ENCODE assay signal across 13 cellular contexts in the genomic region with DNA sequence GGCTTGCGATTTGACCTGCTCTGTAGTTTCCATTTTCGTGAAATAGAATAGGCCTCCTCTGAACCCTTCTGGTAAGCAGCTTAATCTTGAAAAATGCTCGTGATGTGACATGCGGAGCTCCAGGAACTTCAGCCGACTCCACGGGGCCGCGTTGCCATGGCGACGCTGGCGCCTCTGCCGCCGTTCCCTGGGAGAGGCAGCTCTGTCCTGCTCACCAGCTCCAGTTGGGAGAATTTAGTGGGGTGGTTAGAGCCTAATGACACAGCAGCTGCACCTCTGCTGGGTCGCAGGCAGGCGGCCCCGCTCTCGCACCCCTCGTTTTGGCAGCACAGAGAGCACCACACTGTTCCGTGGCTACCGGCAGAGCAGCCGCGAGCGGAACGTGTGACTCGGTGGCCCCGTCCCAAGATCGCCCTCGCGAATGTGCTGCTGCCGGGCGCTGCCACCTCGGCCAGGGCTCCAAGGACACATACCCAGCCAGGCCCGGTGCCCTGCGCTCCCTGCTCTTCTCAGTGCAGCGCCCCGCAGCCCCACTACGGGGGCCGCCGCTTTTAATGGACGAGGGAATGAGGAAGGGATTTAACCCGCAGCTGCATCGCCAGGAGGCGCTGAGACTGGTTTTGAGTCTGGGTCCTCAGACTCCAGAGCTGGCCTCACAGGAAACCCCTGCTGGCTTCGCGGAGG.
DNase-seq lines count a peak whose midpoint lies in the region; ATAC-seq and TF ChIP-seq lines count a peak whose summit lies in the region.
"Had no signal": no experiment of that assay in that cellular context is flagged by ENCODE, and none has a peak within 500 bp of the region (broad histone marks: within the 10 kb centered on the region; RNA-seq: fewer than 3 reads in every experiment).

No MANE protein-coding gene starts in this region.

- H3K36me3 ChIP-seq in fibroblast of lung (ENCODE audit: control insufficient read depth, insufficient read depth, low read length) (no peaks in the 10 kb centered on the region), tibial artery (peaks cover 0 to 37% (median 11%) of the 10 kb centered on the region in 3 donors)

- peak overlapping the region in 1 of 4 experiments; percentile 20 for H3K4me3 ChIP-seq in fibroblast of lung (replicated peaks in 1 of 4; ENCODE audit: control extremely low read depth in 1 of 4, insufficient read depth in 1 of 4, low read depth in 3 of 4, low read length in 4 of 4)
- H3K4me3 ChIP-seq in tibial artery, result peak overlapping the region; percentile 32 to 43

- H3K9ac ChIP-seq in fibroblast of lung (ENCODE audit: insufficient read depth, low read length), result no peak overlapping the region

- H3K4me1 ChIP-seq in fibroblast of lung (ENCODE audit: control insufficient read depth, extremely low read depth, insufficient read depth, low read length) (no peaks in the 10 kb centered on the region), tibial artery (peaks cover 0 to 15% (median 12%) of the 10 kb centered on the region in 4 donors)

- DNase-seq in DMS 273 (lab: John Stamatoyannopoulos, UW; ENCODE audit: unreplicated experiment) (peak; percentile 39), DMS 273 treated with DMSO at 0.1 percent for 48 hours (lab: John Stamatoyannopoulos, UW) (no peak), fibroblast of lung (ENCODE audit: low read depth in 2 of 2) (peak; percentile 72 to 86), middle frontal gyrus (ENCODE audit: extremely low spot score, low spot score) (peak; percentile 48), tibial artery (peak in 1 of 2 donors; percentile 87), RKO (ENCODE audit: low spot score) (no peak), SHP77 (lab: John Stamatoyannopoulos, UW) (no peak)
- DNase-seq: activated CD8-positive, alpha-beta memory T cell treated with anti-CD3 and anti-CD28 coated beads for 24 hours; effector memory CD4-positive, alpha-beta T cell; NCI-H1092 treated with DMSO at 0.1 percent for 48 hours had no signal

- H3K27ac ChIP-seq in fibroblast of lung (ENCODE audit: insufficient read depth, low read length) (no peak overlapping the region), tibial artery (peak overlapping the region; percentile 40 to 51)
- H3K27ac ChIP-seq: 22Rv1, RWPE1 had no signal

- H2AFZ ChIP-seq in fibroblast of lung (ENCODE audit: low read length), result no peak overlapping the region

- H3K27me3 ChIP-seq in fibroblast of lung (ENCODE audit: control insufficient read depth, insufficient read depth, low read length), result no peaks in the 10 kb centered on the region
- H3K27me3 ChIP-seq in tibial artery, result no peaks in the 10 kb centered on the region

- no peaks in the 10 kb centered on the region for H3K9me3 ChIP-seq in fibroblast of lung (ENCODE audit: control insufficient read depth, insufficient read depth, low read depth, low read length)
- no peaks in the 10 kb centered on the region for H3K9me3 ChIP-seq in tibial artery

- no peak for TF ChIP-seq CTCF in fibroblast of lung (conservative IDR thresholded peaks at IDR 0.05 in 1 of 2, IDR thresholded peaks at IDR 0.05 in 1 of 2; ENCODE audit: low read depth in 1 of 2, low read length in 2 of 2)
- TF ChIP-seq CTCF in tibial artery (IDR thresholded peaks at IDR 0.05), result peak; percentile 11 to 25

- no peaks in the 10 kb centered on the region for H3K79me2 ChIP-seq in fibroblast of lung (ENCODE audit: control insufficient read depth, insufficient read depth, low read length)

- peak overlapping the region; percentile 44 for H3K4me2 ChIP-seq in fibroblast of lung (ENCODE audit: extremely low read depth, insufficient read depth, low read length)

- intact Hi-C loops in tibial artery (cut with DNase I; ENCODE audit: low total_unique reads), result no loop called here

- H4K20me1 ChIP-seq in fibroblast of lung (ENCODE audit: control insufficient read depth, extremely low read depth, insufficient read depth, low read length), result no peaks in the 10 kb centered on the region

- ATAC-seq in GM21529 (IDR thresholded peaks at IDR 0.05; ENCODE audit: unreplicated experiment), result no peak

Comparison
In these comparisons a context has a peak if more than half of its experiments do, and no peak if none do; other contexts are left out.
1. DNase-seq: peak in DMS 273 (single experiment), fibroblast of lung (2 of 2) and middle frontal gyrus (single experiment); none in DMS 273 treated with DMSO at 0.1 percent for 48 hours (single experiment), RKO (single experiment) and SHP77 (0 of 2).
2. CTCF ChIP-seq: peak in tibial artery (2 of 2); none in fibroblast of lung (0 of 2).